3 cellular contexts compared by ENCODE assay signal in the genomic region with DNA sequence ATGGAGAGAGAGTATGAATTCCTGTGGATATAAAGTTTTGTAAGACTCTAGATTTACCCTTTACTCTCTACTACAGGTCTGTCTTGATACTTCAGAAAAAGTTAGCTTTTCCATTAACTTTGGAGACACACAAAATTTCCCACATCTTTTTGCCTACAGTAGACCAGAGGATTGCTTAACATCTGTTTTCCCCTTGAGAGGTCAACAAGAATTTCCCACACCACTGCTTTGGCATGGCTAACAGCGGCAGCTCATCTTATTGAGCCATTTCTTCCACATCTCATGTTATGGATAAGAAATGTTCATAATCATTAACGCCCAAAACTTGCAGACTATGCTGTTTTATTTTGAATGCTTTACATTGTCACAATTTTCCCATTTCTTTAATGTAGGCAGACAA.
"Had no signal": no experiment of that assay in that cellular context is flagged by ENCODE, and none has a peak within 500 bp of the region (broad histone marks: within the 10 kb centered on the region; RNA-seq: fewer than 3 reads in every experiment).

No MANE protein-coding gene starts in this region.

- DNase-seq: H9, HCEC 1CT had no signal

- H3K27ac ChIP-seq: GM23248 had no signal

- H3K9ac ChIP-seq: GM23248 had no signal

- H3K4me3 ChIP-seq: GM23248 had no signal

- H2AFZ ChIP-seq: GM23248 had no signal
